In the genomic region with DNA sequence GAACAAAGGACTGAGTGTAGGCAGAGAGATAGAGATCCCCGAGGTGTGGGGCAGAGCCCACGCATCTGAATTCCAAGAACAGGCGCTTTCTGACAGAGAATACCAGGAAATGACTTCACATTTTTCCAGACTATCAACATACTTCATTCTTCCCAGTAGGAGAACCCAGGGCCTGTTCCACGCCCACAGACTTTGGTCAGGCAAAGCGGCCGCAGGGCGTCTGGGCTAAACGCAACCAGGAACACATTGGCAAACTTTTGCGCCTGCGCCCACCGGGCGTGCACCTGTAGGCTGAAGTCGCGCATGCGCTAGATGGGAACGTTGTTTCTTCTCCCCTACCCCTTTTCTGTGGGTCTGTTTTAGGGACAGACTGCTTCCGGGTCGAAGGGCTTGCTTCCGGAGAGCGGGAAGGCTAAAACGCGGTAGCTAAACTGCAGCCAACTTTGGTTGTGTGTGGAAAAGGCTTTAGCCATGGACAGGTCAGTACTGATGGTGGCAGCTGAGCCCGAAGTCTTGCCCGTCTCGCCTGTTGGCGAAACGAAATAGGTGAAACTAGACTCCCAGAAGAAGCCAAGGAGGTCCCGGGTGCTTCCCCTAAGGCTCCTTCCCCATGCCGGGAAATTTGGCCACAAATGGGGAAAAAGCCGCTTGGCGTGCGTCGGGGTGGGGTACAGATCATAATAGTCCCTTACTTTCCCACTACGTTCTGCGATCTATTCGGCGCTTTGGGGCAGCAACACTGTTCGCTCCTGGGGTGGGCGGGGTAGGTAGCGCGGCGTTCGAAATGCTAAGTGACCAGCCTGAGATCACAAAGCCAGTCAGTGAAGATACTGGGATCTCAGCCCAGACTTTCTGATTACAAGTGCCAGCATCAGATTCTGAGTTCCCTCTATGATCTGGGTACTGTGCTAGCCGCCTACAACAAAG, we compare ENCODE assay signal across 8 cellular contexts. TPM values are rescaled to one million over a fixed set of nuclear protein-coding genes. Genes with fewer than 3 reads are reported as not detected.
DNase-seq lines count a peak whose midpoint lies in the region; ATAC-seq, FAIRE-seq and TF ChIP-seq lines count a peak whose summit lies in the region.

A gene (plus strand): TSS at position 384 of the 927 bp plus-strand sequence. CDS start 88 bp downstream, at position 472.

- DNase-seq in COLO668 (lab: John Stamatoyannopoulos, UW; ENCODE audit: unreplicated experiment), result peak; percentile 99
- peak; percentile 99 for DNase-seq in HT1080 (ENCODE audit: low read depth)
- DNase-seq in NOMO-1 treated with DMSO at 0.1 percent for 48 hours (lab: John Stamatoyannopoulos, UW; ENCODE audit: unreplicated experiment), result peak; percentile 95
- peak; percentile 91 to 94 (median 93) for DNase-seq in activated CD8-positive, alpha-beta memory T cell treated with anti-CD3 and anti-CD28 coated beads for 48 hours (ENCODE audit: low read depth in 2 of 3, low spot score in 2 of 3)
- DNase-seq in H1 (ENCODE audit: low read depth in 1 of 2, low spot score in 2 of 2), result peak; percentile 91 to 97
- peak; percentile 95 for DNase-seq in memory B cell (ENCODE audit: low spot score in 2 of 2)
- peak; percentile 96 for DNase-seq in stimulated activated CD8-positive, alpha-beta memory T cell treated with anti-CD3 and anti-CD28 coated beads, Interleukin-12 subunit alpha, Interleukin-12 subunit beta, amount 100 ng/mL, for 24 hours (ENCODE audit: extremely low read depth)

- peak within 1 kb of the TSS; percentile 92 to 98 (median 94) for H3K9ac ChIP-seq in H1 (replicated peaks in 1 of 4; ENCODE audit: extremely low read depth in 1 of 4, low read depth in 3 of 4, low read length in 3 of 4)

- no peak within 1 kb of the TSS for H2BK12ac ChIP-seq in H1 (ENCODE audit: low read depth, low read length)

- H3K27me3 ChIP-seq in H1 (replicated peaks in 1 of 4; ENCODE audit: control insufficient read depth in 3 of 4, extremely low read depth in 1 of 4, insufficient read depth in 3 of 4, low read length in 3 of 4), result no peaks in the 10 kb centered on the region

- ATAC-seq in GM21360 (IDR thresholded peaks at IDR 0.05; ENCODE audit: unreplicated experiment) (peak; percentile 94), memory B cell (ENCODE audit: low read depth) (peak; percentile 96)

- no peaks in the 10 kb centered on the region for H3K9me3 Mint-ChIP-seq in memory B cell

- H3K9me3 ChIP-seq in H1 (ENCODE audit: insufficient read depth in 2 of 2, low read depth in 1 of 2, low read length in 1 of 2), result no peaks in the 10 kb centered on the region

- no peak within 1 kb of the TSS for H2BK120ac ChIP-seq in H1 (replicated peaks; ENCODE audit: low read depth, low read length)

- no peak for TF ChIP-seq EP300 in H1 (IDR thresholded peaks at IDR 0.05; ENCODE audit: borderline replicate concordance in 1 of 2, low read depth in 2 of 2, low read length in 2 of 2)

- H3K4ac ChIP-seq in H1 (replicated peaks; ENCODE audit: insufficient read length, low read depth, low read length), result no peak within 1 kb of the TSS

- peak within 1 kb of the TSS; percentile 70 for H4K5ac ChIP-seq in H1 (ENCODE audit: insufficient read length, low read depth, low read length)

- peak within 1 kb of the TSS; percentile 93 for H3K4me3 Mint-ChIP-seq in memory B cell

- peak within 1 kb of the TSS; percentile 20 for H3K56ac ChIP-seq in H1 (replicated peaks; ENCODE audit: insufficient read length, low read depth, low read length)

- POLR2A ChIA-PET in H1 (lab: Charles Lee; ENCODE audit: partially characterized antibody), result interaction anchor here (0.6 to 1.0 kb wide), 6 partner anchors 10 to 451 kb away, joined by 3 to 4 read pairs (median 4); a partner anchor contains a TSS

- H4K8ac ChIP-seq in H1 (ENCODE audit: extremely low read depth, insufficient read depth, low read length), result peak within 1 kb of the TSS; percentile 99

- H3K4me1 Mint-ChIP-seq in memory B cell, result peaks cover 3% of the 10 kb centered on the region

- 0 out of 2 replicates have a peak, but pooled peaks cover 2% of the 10 kb centered on the region for H3K23me2 ChIP-seq in H1 (ENCODE audit: low read depth, low read length)

- H3K23ac ChIP-seq in H1 (ENCODE audit: insufficient read length), result no peak within 1 kb of the TSS

- TF ChIP-seq POLR2A in H1 (IDR thresholded peaks at IDR 0.05; ENCODE audit: control extremely low read depth in 1 of 2, low read depth in 2 of 2, low read length in 2 of 2), result peak; percentile 82 to 97

- TF ChIP-seq CTCF in H1 (IDR thresholded peaks at IDR 0.05; ENCODE audit: control extremely low read depth in 1 of 3, insufficient read depth in 1 of 3, low read depth in 1 of 3, low read length in 3 of 3), result peak in 1 of 3 experiments; percentile 0; a peak in 1 of 4 replicates

- H4K91ac ChIP-seq in H1 (replicated peaks; ENCODE audit: insufficient read length, low read length), result no peak within 1 kb of the TSS

- H3K4me3 ChIP-seq in H1 (ENCODE audit: extremely low read depth in 1 of 4, insufficient read depth in 2 of 4, low read depth in 3 of 4, low read length in 4 of 4), result peak within 1 kb of the TSS; percentile 85 to 100 (median 94)

- peak within 1 kb of the TSS; percentile 89 for H2BK5ac ChIP-seq in H1 (ENCODE audit: low read depth, low read length)

- no peak within 1 kb of the TSS for H3K14ac ChIP-seq in H1 (ENCODE audit: insufficient read length)

- H3K4me1 ChIP-seq in H1 (replicated peaks in 1 of 4; ENCODE audit: control insufficient read depth in 3 of 4, insufficient read depth in 4 of 4, low read length in 3 of 4), result peaks cover 0 to 2% (median 0%) of the 10 kb centered on the region in 4 experiments; a peak in 2 of 7 replicates

- no peak within 1 kb of the TSS for H2BK15ac ChIP-seq in H1 (ENCODE audit: low read length)

- H3K36me3 ChIP-seq in H1 (ENCODE audit: control insufficient read depth in 2 of 4, insufficient read depth in 4 of 4, low read length in 3 of 4), result peaks cover 8 to 15% (median 12%) of the 10 kb centered on the region in 4 experiments

- H3K4me2 ChIP-seq in H1 (ENCODE audit: insufficient read depth in 1 of 2, low read depth in 2 of 2, low read length in 2 of 2), result peak within 1 kb of the TSS; percentile 61 to 81

- H3K27ac ChIP-seq in H1 (ENCODE audit: low read depth, low read length), result peak within 1 kb of the TSS; percentile 89

- CTCF ChIA-PET in H1 (lab: Charles Lee; ENCODE audit: partially characterized antibody), result interaction anchor here (0.7 to 1.0 kb wide), 2 partner anchors 20 to 352 kb away, joined by 3 read pairs; no protein-coding TSS in a partner anchor

- no peaks in the 10 kb centered on the region for H4K20me1 ChIP-seq in H1 (replicated peaks in 1 of 2; ENCODE audit: control insufficient read depth in 1 of 2, insufficient read depth in 2 of 2, low read length in 2 of 2)

- H3K79me1 ChIP-seq in H1 (ENCODE audit: low read depth, low read length), result no peaks in the 10 kb centered on the region; the same call in 1 of the 2 replicates

- H2AFZ ChIP-seq in H1 (ENCODE audit: low read length), result peak within 1 kb of the TSS; percentile 98

- H3K27ac Mint-ChIP-seq in memory B cell, result peak within 1 kb of the TSS; percentile 94

- no peak within 1 kb of the TSS for H2AK5ac ChIP-seq in H1 (ENCODE audit: low read depth, low read length)

- H3K79me2 ChIP-seq in H1 (ENCODE audit: control insufficient read depth in 1 of 2, insufficient read depth in 2 of 2, low read length in 2 of 2), result peaks cover 11 to 35% of the 10 kb centered on the region in 2 experiments

- WGBS in H1 (ENCODE audit: extremely low coverage in 1 of 2, insufficient coverage in 1 of 2, insufficient read length in 1 of 2, insufficient replicate concordance in 2 of 2, low coverage in 1 of 2, low lambda C conversion rate in 2 of 2, missing lambda C conversion rate in 1 of 2), 2 experiments, result 2% methylated on average over 44 of the region's 44 CpGs; no CpG with 5 or more reads in 1 of the 2 experiments

- no peaks in the 10 kb centered on the region for H3K27me3 Mint-ChIP-seq in memory B cell

- TF ChIP-seq RAD21 in H1 (IDR thresholded peaks at IDR 0.05 in 1 of 2, conservative IDR thresholded peaks at IDR 0.05 in 1 of 2; ENCODE audit: low read depth in 2 of 2, low read length in 2 of 2), result 0 out of 4 replicates have a peak, but pooled peaks of 1 of the 2 experiments have one; percentile 3

- H3K36me3 Mint-ChIP-seq in memory B cell, result peaks cover 6% of the 10 kb centered on the region

- peak within 1 kb of the TSS; percentile 34; the same call in 1 of the 2 replicates for H3K18ac ChIP-seq in H1 (ENCODE audit: extremely low read depth, low read length)

- no peak within 1 kb of the TSS for H2BK20ac ChIP-seq in H1 (ENCODE audit: low read length)

- FAIRE-seq in H1 (lab: Jason Lieb, UNC), result no peak

TF ChIP-seq in H1, 55 proteins besides CTCF, POLR2A, EP300 and RAD21 (continues in another document):
- peak; percentile 91 for TF ChIP-seq SAP30 (IDR thresholded peaks at IDR 0.05; ENCODE audit: insufficient read depth, insufficient replicate concordance, low read length)
- TF ChIP-seq POU5F1 (IDR thresholded peaks at IDR 0.05; ENCODE audit: low read depth, low read length), result no peak
- no peak for TF ChIP-seq RXRA (IDR thresholded peaks at IDR 0.05; ENCODE audit: insufficient read depth, low read depth, low read length)
- TF ChIP-seq ASH2L (IDR thresholded peaks at IDR 0.05; ENCODE audit: low read length), result peak; percentile 98
- TF ChIP-seq EGR1 (IDR thresholded peaks at IDR 0.05; ENCODE audit: borderline replicate concordance, low read depth, low read length), result peak; percentile 65; the same call in 1 of the 2 replicates
- peak; percentile 57; the same call in 1 of the 2 replicates for TF ChIP-seq SRF (IDR thresholded peaks at IDR 0.05; ENCODE audit: low read depth, low read length)
- no peak for TF ChIP-seq RNF2 (IDR thresholded peaks at IDR 0.05; ENCODE audit: borderline replicate concordance, low read depth, low read length, missing control alignments, poor library complexity, severe bottlenecking)
- TF ChIP-seq CEBPB (IDR thresholded peaks at IDR 0.05; ENCODE audit: low read depth, low read length), result no peak
- TF ChIP-seq TCF12 (IDR thresholded peaks at IDR 0.05; ENCODE audit: low read depth, low read length), result no peak
- peak; percentile 89 for TF ChIP-seq TAF7 (optimal IDR thresholded peaks at IDR 0.05; ENCODE audit: borderline replicate concordance, low read depth, low read length)
- peak; percentile 91 for TF ChIP-seq POLR2AphosphoS5 (IDR thresholded peaks at IDR 0.05; ENCODE audit: low read depth, low read length)

RNA-seq across cellular contexts. Expression of the gene that starts here (rescaled TPM):
- 106 and 111 TPM in 2 replicates for total RNA-seq in HT1080 (2014; rRNA removed; shearing (Covaris generic))
- 39.2 and 44.2 TPM in 2 replicates for polyA plus RNA-seq in HT1080 (2015; cell fraction: cytosol; rRNA removed)
- 133 and 145 TPM in 2 replicates for polyA plus RNA-seq in HT1080 (2015; cell fraction: nucleus; rRNA removed)
- 139 and 141 TPM in 2 replicates for total RNA-seq in H1 (2021; fragmentation: NEBNext Ultra II Directional; extraction: Animal tissue kit (Norgen Biotek cat#: 25700))
- 32.0 and 46.1 TPM in 2 replicates for polyA plus RNA-seq in H1 (2011; rRNA removed)
- 75.2 TPM for polyA plus RNA-seq in H1 (2011; cell fraction: cytosol; rRNA removed)
- 34.4 TPM for polyA plus RNA-seq in H1 (2011; cell fraction: nucleus; rRNA removed)
- polyA plus RNA-seq in H1 (2012, experiment 1 of 2), result 78.0 to 149 TPM (median 100 TPM) in 4 replicates
- 4.5 TPM for polyA plus RNA-seq in H1 (2012, experiment 2 of 2)
- polyA plus RNA-seq in H1 (2013, experiment 1 of 2), result 88.8 TPM
- 82.4 TPM for polyA plus RNA-seq in H1 (2013, experiment 2 of 2)
- polyA minus RNA-seq in H1 (2011; rRNA and poly(A)+ RNA removed), result 98.6 and 138 TPM in 2 replicates
- 66.8 TPM for polyA minus RNA-seq in H1 (2011; cell fraction: cytosol; rRNA and poly(A)+ RNA removed)
- polyA minus RNA-seq in H1 (2011; cell fraction: nucleus; rRNA and poly(A)+ RNA removed), result 87.1 TPM

Comparison
In these comparisons a context has a peak if more than half of its experiments do, and no peak if none do; other contexts are left out.
1. Peak in every context shown above with its lines: DNase-seq, ATAC-seq, H3K4me3 ChIP-seq and H3K27ac ChIP-seq.